ENCODE assay signal across 1 cellular context in the genomic region with DNA sequence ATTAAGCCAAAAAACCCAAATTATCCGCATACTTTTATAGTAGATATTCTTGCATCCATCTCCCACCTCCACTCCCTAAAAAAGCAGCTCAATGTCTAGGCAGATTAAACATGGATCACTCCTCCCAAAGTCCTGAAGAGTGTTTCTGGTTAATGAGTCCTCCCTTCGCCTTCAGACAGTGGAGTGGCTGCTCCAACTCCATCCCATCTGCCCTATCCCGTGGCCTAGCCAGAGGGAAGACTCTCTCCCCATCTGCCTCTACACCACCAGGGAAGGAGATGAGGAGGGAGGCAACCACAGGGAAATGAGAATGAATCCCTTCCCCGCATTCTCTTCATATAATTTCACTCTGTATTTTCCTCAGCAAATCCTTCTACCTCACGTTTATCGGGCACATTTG.
TF ChIP-seq lines count a peak whose summit lies in the region.

No MANE protein-coding gene starts in this region.

TF ChIP-seq in GM12878, 131 proteins besides CTCF, POLR2A, EP300 and RAD21:
- TF ChIP-seq CUX1 (IDR thresholded peaks at IDR 0.05; ENCODE audit: insufficient replicate concordance, low read depth, low read length): no peak
- no peak for TF ChIP-seq TAF1 (IDR thresholded peaks at IDR 0.05; ENCODE audit: borderline replicate concordance, low read depth, low read length)
- TF ChIP-seq ZNF217 (IDR thresholded peaks at IDR 0.05): no peak
- no peak for TF ChIP-seq ATF7 (IDR thresholded peaks at IDR 0.05; ENCODE audit: low read depth)
- TF ChIP-seq NR2C1 (IDR thresholded peaks at IDR 0.05): no peak
- no peak for TF ChIP-seq MTA3 (IDR thresholded peaks at IDR 0.05; ENCODE audit: borderline replicate concordance, low read length)
- no peak for TF ChIP-seq NFIC (IDR thresholded peaks at IDR 0.05; ENCODE audit: low read depth, low read length)
